ENCODE assay signal across 1 cellular context in the genomic region with DNA sequence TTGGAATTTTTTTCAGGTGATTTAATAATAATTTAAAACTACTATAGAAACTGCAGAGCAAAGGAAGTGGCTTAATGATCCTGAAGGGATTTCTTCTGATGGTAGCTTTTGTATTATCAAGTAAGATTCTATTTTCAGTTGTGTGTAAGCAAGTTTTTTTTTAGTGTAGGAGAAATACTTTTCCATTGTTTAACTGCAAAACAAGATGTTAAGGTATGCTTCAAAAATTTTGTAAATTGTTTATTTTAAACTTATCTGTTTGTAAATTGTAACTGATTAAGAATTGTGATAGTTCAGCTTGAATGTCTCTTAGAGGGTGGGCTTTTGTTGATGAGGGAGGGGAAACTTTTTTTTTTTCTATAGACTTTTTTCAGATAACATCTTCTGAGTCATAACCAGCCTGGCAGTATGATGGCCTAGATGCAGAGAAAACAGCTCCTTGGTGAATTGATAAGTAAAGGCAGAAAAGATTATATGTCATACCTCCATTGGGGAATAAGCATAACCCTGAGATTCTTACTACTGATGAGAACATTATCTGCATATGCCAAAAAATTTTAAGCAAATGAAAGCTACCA.
TF ChIP-seq lines count a peak whose summit lies in the region.

No MANE protein-coding gene starts in this region.

TF ChIP-seq in K562, 482 proteins besides CTCF, POLR2A, EP300 and RAD21 (continues in another document):
- TF ChIP-seq LARP7 (IDR thresholded peaks at IDR 0.05) (peak; percentile 90), NONO (IDR thresholded peaks at IDR 0.05; ENCODE audit: low read depth in 2 of 2, low read length in 1 of 2) (0 out of 4 replicates have a peak, but pooled peaks of 1 of the 2 experiments have one; percentile 45), POLR2AphosphoS5 (IDR thresholded peaks at IDR 0.05; ENCODE audit: control insufficient read depth, insufficient read depth, low read depth, low read length) (peak; percentile 12; the same call in 1 of the 2 replicates), RBM22 (IDR thresholded peaks at IDR 0.05; ENCODE audit: low read depth, low read length, poor library complexity, severe bottlenecking) (peak; percentile 98), EP400 (IDR thresholded peaks at IDR 0.05) (0 out of 2 replicates have a peak, but pooled peaks have one; percentile 37), HNRNPL (IDR thresholded peaks at IDR 0.05; ENCODE audit: low read depth, low read length) (peak; percentile 96), CHD2 (IDR thresholded peaks at IDR 0.05; ENCODE audit: low read depth, low read length) (peak; percentile 7; the same call in 1 of the 2 replicates), TBL1XR1 (IDR thresholded peaks at IDR 0.05; ENCODE audit: low read length in 2 of 2) (peak in 1 of 2 experiments; percentile 69; a peak in 2 of 4 replicates), RBFOX2 (IDR thresholded peaks at IDR 0.05; ENCODE audit: low read depth, low read length) (peak; percentile 69), TFAM (CRISPR knock-in tag; conservative IDR thresholded peaks at IDR 0.05) (no peak), JUND (IDR thresholded peaks at IDR 0.05; ENCODE audit: borderline replicate concordance, low read depth, low read length) (peak; percentile 83), JUND (tag; IDR thresholded peaks at IDR 0.05; ENCODE audit: borderline replicate concordance, low read depth, low read length) (no peak), ZNF384 (IDR thresholded peaks at IDR 0.05; ENCODE audit: low read depth, low read length) (peak; percentile 83), POLR2H (tag; IDR thresholded peaks at IDR 0.05; ENCODE audit: low read depth) (peak; percentile 88), CBX5 (IDR thresholded peaks at IDR 0.05; ENCODE audit: borderline replicate concordance, low read depth) (no peak), U2AF1 (optimal IDR thresholded peaks at IDR 0.05; ENCODE audit: low read depth, low read length) (peak; percentile 28), ARID2 (IDR thresholded peaks at IDR 0.05) (peak; percentile 34; the same call in 1 of the 2 replicates), HNRNPK (IDR thresholded peaks at IDR 0.05; ENCODE audit: low read depth, low read length, poor library complexity, severe bottlenecking) (no peak), SMARCA4 (IDR thresholded peaks at IDR 0.05) (peak; percentile 46; the same call in 1 of the 2 replicates), CSDE1 (IDR thresholded peaks at IDR 0.05) (0 out of 4 replicates have a peak, but pooled peaks of 1 of the 2 experiments have one; percentile 15), DPF2 (IDR thresholded peaks at IDR 0.05) (peak; percentile 59; the same call in 1 of the 2 replicates), ZFPM2 (CRISPR knock-in tag; IDR thresholded peaks at IDR 0.05) (no peak), KLF10 (CRISPR knock-in tag; IDR thresholded peaks at IDR 0.05) (0 out of 2 replicates have a peak, but pooled peaks have one; percentile 3), PCBP1 (IDR thresholded peaks at IDR 0.05; ENCODE audit: low read depth, low read length, poor library complexity, severe bottlenecking) (peak; percentile 46), SRF (CRISPR knock-in tag; IDR thresholded peaks at IDR 0.05) (0 out of 4 replicates have a peak, but pooled peaks of 1 of the 2 experiments have one; percentile 8), BRF1 (IDR thresholded peaks at IDR 0.05; ENCODE audit: borderline replicate concordance, extremely low read depth, insufficient read length) (no peak), MTA2 (IDR thresholded peaks at IDR 0.05; ENCODE audit: low read depth) (no peak), NEUROD1 (IDR thresholded peaks at IDR 0.05; ENCODE audit: borderline replicate concordance, low read depth, low read length, partially characterized antibody) (no peak), SMARCE1 (IDR thresholded peaks at IDR 0.05) (peak; percentile 68; the same call in 1 of the 2 replicates), HEY1 (CRISPR knock-in tag; IDR thresholded peaks at IDR 0.05; ENCODE audit: borderline replicate concordance) (no peak), HSF4 (CRISPR knock-in tag; IDR thresholded peaks at IDR 0.05; ENCODE audit: borderline replicate concordance) (no peak), FOSL1 (tag; conservative IDR thresholded peaks at IDR 0.05) (peak; percentile 86), POLR2G (IDR thresholded peaks at IDR 0.05; ENCODE audit: low read depth, low read length) (peak; percentile 69), HNRNPH1 (optimal IDR thresholded peaks at IDR 0.05; ENCODE audit: low read depth, low read length) (peak; percentile 68), ELF2 (CRISPR knock-in tag; IDR thresholded peaks at IDR 0.05) (0 out of 2 replicates have a peak, but pooled peaks have one; percentile 9), ZNF57 (CRISPR knock-in tag; IDR thresholded peaks at IDR 0.05) (no peak), TEAD1 (CRISPR knock-in tag; IDR thresholded peaks at IDR 0.05) (peak in 1 of 2 experiments; percentile 1; a peak in 1 of 4 replicates), GTF2E2 (tag; IDR thresholded peaks at IDR 0.05) (peak; percentile 78; the same call in 1 of the 2 replicates), HDGF (IDR thresholded peaks at IDR 0.05) (no peak)
- TF ChIP-seq, protein P1, sequence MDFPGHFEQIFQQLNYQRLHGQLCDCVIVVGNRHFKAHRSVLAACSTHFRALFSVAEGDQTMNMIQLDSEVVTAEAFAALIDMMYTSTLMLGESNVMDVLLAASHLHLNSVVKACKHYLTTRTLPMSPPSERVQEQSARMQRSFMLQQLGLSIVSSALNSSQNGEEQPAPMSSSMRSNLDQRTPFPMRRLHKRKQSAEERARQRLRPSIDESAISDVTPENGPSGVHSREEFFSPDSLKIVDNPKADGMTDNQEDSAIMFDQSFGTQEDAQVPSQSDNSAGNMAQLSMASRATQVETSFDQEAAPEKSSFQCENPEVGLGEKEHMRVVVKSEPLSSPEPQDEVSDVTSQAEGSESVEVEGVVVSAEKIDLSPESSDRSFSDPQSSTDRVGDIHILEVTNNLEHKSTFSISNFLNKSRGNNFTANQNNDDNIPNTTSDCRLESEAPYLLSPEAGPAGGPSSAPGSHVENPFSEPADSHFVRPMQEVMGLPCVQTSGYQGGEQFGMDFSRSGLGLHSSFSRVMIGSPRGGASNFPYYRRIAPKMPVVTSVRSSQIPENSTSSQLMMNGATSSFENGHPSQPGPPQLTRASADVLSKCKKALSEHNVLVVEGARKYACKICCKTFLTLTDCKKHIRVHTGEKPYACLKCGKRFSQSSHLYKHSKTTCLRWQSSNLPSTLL (IDR thresholded peaks at IDR 0.05): 0 out of 2 replicates have a peak, but pooled peaks have one; percentile 30
- TF ChIP-seq, protein P2, sequence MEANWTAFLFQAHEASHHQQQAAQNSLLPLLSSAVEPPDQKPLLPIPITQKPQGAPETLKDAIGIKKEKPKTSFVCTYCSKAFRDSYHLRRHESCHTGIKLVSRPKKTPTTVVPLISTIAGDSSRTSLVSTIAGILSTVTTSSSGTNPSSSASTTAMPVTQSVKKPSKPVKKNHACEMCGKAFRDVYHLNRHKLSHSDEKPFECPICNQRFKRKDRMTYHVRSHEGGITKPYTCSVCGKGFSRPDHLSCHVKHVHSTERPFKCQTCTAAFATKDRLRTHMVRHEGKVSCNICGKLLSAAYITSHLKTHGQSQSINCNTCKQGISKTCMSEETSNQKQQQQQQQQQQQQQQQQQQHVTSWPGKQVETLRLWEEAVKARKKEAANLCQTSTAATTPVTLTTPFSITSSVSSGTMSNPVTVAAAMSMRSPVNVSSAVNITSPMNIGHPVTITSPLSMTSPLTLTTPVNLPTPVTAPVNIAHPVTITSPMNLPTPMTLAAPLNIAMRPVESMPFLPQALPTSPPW (CRISPR knock-in tag; IDR thresholded peaks at IDR 0.05): peak; percentile 34; the same call in 1 of the 2 replicates
- TF ChIP-seq, protein P3, sequence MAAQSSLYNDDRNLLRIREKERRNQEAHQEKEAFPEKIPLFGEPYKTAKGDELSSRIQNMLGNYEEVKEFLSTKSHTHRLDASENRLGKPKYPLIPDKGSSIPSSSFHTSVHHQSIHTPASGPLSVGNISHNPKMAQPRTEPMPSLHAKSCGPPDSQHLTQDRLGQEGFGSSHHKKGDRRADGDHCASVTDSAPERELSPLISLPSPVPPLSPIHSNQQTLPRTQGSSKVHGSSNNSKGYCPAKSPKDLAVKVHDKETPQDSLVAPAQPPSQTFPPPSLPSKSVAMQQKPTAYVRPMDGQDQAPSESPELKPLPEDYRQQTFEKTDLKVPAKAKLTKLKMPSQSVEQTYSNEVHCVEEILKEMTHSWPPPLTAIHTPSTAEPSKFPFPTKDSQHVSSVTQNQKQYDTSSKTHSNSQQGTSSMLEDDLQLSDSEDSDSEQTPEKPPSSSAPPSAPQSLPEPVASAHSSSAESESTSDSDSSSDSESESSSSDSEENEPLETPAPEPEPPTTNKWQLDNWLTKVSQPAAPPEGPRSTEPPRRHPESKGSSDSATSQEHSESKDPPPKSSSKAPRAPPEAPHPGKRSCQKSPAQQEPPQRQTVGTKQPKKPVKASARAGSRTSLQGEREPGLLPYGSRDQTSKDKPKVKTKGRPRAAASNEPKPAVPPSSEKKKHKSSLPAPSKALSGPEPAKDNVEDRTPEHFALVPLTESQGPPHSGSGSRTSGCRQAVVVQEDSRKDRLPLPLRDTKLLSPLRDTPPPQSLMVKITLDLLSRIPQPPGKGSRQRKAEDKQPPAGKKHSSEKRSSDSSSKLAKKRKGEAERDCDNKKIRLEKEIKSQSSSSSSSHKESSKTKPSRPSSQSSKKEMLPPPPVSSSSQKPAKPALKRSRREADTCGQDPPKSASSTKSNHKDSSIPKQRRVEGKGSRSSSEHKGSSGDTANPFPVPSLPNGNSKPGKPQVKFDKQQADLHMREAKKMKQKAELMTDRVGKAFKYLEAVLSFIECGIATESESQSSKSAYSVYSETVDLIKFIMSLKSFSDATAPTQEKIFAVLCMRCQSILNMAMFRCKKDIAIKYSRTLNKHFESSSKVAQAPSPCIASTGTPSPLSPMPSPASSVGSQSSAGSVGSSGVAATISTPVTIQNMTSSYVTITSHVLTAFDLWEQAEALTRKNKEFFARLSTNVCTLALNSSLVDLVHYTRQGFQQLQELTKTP (IDR thresholded peaks at IDR 0.05; ENCODE audit: low read depth in 1 of 2, partially characterized antibody in 2 of 2): peak in 1 of 2 experiments; percentile 22
- TF ChIP-seq, protein P4, sequence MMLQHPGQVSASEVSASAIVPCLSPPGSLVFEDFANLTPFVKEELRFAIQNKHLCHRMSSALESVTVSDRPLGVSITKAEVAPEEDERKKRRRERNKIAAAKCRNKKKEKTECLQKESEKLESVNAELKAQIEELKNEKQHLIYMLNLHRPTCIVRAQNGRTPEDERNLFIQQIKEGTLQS (IDR thresholded peaks at IDR 0.05): peak; percentile 57; the same call in 1 of the 2 replicates
- TF ChIP-seq, protein P4 (CRISPR knock-in tag; conservative IDR thresholded peaks at IDR 0.05): 0 out of 2 replicates have a peak, but pooled peaks have one; percentile 19
- TF ChIP-seq, protein P5, sequence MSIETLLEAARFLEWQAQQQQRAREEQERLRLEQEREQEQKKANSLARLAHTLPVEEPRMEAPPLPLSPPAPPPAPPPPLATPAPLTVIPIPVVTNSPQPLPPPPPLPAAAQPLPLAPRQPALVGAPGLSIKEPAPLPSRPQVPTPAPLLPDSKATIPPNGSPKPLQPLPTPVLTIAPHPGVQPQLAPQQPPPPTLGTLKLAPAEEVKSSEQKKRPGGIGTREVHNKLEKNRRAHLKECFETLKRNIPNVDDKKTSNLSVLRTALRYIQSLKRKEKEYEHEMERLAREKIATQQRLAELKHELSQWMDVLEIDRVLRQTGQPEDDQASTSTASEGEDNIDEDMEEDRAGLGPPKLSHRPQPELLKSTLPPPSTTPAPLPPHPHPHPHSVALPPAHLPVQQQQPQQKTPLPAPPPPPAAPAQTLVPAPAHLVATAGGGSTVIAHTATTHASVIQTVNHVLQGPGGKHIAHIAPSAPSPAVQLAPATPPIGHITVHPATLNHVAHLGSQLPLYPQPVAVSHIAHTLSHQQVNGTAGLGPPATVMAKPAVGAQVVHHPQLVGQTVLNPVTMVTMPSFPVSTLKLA (conservative IDR thresholded peaks at IDR 0.05): 0 out of 4 replicates have a peak, but pooled peaks of 1 of the 2 experiments have one; percentile 33
- TF ChIP-seq, protein P6, sequence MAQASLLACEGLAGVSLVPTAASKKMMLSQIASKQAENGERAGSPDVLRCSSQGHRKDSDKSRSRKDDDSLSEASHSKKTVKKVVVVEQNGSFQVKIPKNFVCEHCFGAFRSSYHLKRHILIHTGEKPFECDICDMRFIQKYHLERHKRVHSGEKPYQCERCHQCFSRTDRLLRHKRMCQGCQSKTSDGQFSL (CRISPR knock-in tag; IDR thresholded peaks at IDR 0.05): 0 out of 2 replicates have a peak, but pooled peaks have one; percentile 3
- TF ChIP-seq, protein P6 (tag; IDR thresholded peaks at IDR 0.05): no peak
- TF ChIP-seq, protein P7, sequence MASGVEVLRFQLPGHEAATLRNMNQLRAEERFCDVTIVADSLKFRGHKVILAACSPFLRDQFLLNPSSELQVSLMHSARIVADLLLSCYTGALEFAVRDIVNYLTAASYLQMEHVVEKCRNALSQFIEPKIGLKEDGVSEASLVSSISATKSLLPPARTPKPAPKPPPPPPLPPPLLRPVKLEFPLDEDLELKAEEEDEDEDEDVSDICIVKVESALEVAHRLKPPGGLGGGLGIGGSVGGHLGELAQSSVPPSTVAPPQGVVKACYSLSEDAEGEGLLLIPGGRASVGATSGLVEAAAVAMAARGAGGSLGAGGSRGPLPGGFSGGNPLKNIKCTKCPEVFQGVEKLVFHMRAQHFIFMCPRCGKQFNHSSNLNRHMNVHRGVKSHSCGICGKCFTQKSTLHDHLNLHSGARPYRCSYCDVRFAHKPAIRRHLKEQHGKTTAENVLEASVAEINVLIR (CRISPR knock-in tag; IDR thresholded peaks at IDR 0.05): no peak
- TF ChIP-seq, protein P8, sequence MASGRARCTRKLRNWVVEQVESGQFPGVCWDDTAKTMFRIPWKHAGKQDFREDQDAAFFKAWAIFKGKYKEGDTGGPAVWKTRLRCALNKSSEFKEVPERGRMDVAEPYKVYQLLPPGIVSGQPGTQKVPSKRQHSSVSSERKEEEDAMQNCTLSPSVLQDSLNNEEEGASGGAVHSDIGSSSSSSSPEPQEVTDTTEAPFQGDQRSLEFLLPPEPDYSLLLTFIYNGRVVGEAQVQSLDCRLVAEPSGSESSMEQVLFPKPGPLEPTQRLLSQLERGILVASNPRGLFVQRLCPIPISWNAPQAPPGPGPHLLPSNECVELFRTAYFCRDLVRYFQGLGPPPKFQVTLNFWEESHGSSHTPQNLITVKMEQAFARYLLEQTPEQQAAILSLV (tag; IDR thresholded peaks at IDR 0.05): no peak
- TF ChIP-seq, protein P9, sequence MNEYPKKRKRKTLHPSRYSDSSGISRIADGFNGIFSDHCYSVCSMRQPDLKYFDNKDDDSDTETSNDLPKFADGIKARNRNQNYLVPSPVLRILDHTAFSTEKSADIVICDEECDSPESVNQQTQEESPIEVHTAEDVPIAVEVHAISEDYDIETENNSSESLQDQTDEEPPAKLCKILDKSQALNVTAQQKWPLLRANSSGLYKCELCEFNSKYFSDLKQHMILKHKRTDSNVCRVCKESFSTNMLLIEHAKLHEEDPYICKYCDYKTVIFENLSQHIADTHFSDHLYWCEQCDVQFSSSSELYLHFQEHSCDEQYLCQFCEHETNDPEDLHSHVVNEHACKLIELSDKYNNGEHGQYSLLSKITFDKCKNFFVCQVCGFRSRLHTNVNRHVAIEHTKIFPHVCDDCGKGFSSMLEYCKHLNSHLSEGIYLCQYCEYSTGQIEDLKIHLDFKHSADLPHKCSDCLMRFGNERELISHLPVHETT (CRISPR knock-in tag; conservative IDR thresholded peaks at IDR 0.05 in 1 of 2, IDR thresholded peaks at IDR 0.05 in 1 of 2): peak in 1 of 2 experiments; percentile 32; a peak in 1 of 4 replicates
